ENCODE assay signal across 8 cellular contexts in the genomic region with DNA sequence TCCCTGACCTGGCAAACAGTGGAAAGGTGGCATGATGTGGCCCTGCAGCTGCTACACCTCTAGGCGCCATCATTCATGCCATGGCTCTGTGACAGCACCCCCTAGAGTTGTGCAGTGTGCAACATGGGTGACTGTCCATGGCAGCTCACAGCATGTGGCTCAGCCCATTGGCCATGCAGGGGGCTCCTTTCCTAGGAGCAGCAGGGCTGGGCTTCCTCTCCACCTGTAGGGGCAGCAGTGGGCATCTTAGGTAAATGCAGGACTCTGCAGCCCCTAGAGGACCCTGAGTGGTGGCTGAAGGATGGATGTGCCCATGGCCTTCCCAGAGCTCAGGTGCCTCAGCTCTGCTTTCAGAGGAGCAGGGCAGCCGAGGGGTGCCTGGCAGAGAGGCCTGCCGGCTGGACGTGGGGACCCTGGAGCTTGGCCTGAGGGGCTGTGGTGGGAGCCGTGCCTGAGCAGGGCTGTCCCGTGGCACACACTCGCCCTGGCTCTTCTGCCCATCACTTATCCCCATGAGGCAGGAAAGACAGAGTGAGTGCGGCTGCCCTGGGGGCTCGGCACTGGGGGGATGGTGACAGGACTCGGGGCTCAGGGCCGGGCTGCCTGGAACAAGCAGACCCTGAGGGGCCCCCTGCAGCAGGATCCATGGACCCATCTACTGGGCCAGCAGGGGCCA. TPM values are rescaled to one million over a fixed set of nuclear protein-coding genes. Genes with fewer than 3 reads are reported as not detected.
DNase-seq lines count a peak whose midpoint lies in the region; ATAC-seq and TF ChIP-seq lines count a peak whose summit lies in the region.

No MANE protein-coding gene starts in this region.

- TF ChIP-seq CTCF in MCF 10A (IDR thresholded peaks at IDR 0.05; ENCODE audit: unreplicated experiment): peak; percentile 21
- TF ChIP-seq CTCF in breast epithelium (IDR thresholded peaks at IDR 0.05): no peak
- TF ChIP-seq CTCF in fibroblast of villous mesenchyme (IDR thresholded peaks at IDR 0.05; ENCODE audit: insufficient read depth, low read depth, low read length): peak; percentile 48
- TF ChIP-seq CTCF in upper lobe of right lung (IDR thresholded peaks at IDR 0.05): peak; percentile 27
- TF ChIP-seq CTCF in dorsolateral prefrontal cortex (IDR thresholded peaks at IDR 0.05 in 54 of 56, conservative IDR thresholded peaks at IDR 0.05 in 2 of 56; ENCODE audit: low read depth in 1 of 56, partially characterized antibody in 56 of 56): peak in 5 of 56 donors; percentile 8 to 39 (median 19)

- ATAC-seq in upper lobe of right lung: no peak
- no peak for ATAC-seq in GM19455 (IDR thresholded peaks at IDR 0.05; ENCODE audit: unreplicated experiment)

- H3K36me3 ChIP-seq in breast epithelium: no peaks in the 10 kb centered on the region
- no peaks in the 10 kb centered on the region for H3K36me3 ChIP-seq in upper lobe of right lung

- H3K4me3 ChIP-seq in breast epithelium (no peak overlapping the region), fibroblast of villous mesenchyme (ENCODE audit: low read depth, low read length) (no peak overlapping the region), upper lobe of right lung (no peak overlapping the region), dorsolateral prefrontal cortex (no peak overlapping the region)

- no peak overlapping the region for H3K4me3 Mint-ChIP-seq in MCF 10A (ENCODE audit: unreplicated experiment)

- CTCF ChIA-PET in MCF 10A (lab: Yijun Ruan, JAX): interaction anchor here (0.5 to 1.6 kb wide), 5 partner anchors 8 to 359 kb away, joined by 3 to 5 read pairs (median 4); no protein-coding TSS in a partner anchor

- intact Hi-C loops in MCF 10A (cut with micrococcal nuclease): no loop called here
- intact Hi-C loops in breast epithelium (cut with DNase I; ENCODE audit: low total_unique reads): no loop called here
- intact Hi-C loops in upper lobe of right lung (cut with DNase I): no loop called here
- intact Hi-C loops in dorsolateral prefrontal cortex (cut with DNase I): no loop called here

- peaks cover 17% of the 10 kb centered on the region for H3K36me3 Mint-ChIP-seq in MCF 10A (ENCODE audit: insufficient read depth, unreplicated experiment)

- no peaks in the 10 kb centered on the region for H3K4me1 ChIP-seq in breast epithelium
- H3K4me1 ChIP-seq in upper lobe of right lung: peaks cover 18% of the 10 kb centered on the region

- BruUV-seq in MCF 10A (replicated peaks; lab: Mats Ljungman, UMichigan): no TSS peak

- H3K9me3 ChIP-seq in breast epithelium: no peaks in the 10 kb centered on the region
- no peaks in the 10 kb centered on the region for H3K9me3 ChIP-seq in upper lobe of right lung

- DNase-seq in MCF 10A (ENCODE audit: unreplicated experiment) (no peak), breast epithelium (ENCODE audit: low spot score in 2 of 2) (no peak), RPMI8226 (peak; percentile 53), fibroblast of villous mesenchyme (ENCODE audit: low read depth) (no peak), upper lobe of right lung (no peak), dorsolateral prefrontal cortex (no peak), OCI-M2 (lab: John Stamatoyannopoulos, UW; ENCODE audit: unreplicated experiment) (no peak)

- no peaks in the 10 kb centered on the region for H3K9me3 Mint-ChIP-seq in MCF 10A (ENCODE audit: unreplicated experiment)

- H3K27me3 ChIP-seq in breast epithelium: no peaks in the 10 kb centered on the region
- H3K27me3 ChIP-seq in upper lobe of right lung: no peaks in the 10 kb centered on the region
- H3K27me3 ChIP-seq in dorsolateral prefrontal cortex: no peaks in the 10 kb centered on the region

- no peak for TF ChIP-seq POLR2A in breast epithelium (IDR thresholded peaks at IDR 0.05)

- H3K27ac ChIP-seq in breast epithelium (no peak overlapping the region), upper lobe of right lung (no peak overlapping the region), dorsolateral prefrontal cortex (peak overlapping the region in 3 of 59 donors; percentile 2 to 36 (median 15))

- no peaks in the 10 kb centered on the region for H3K27me3 Mint-ChIP-seq in MCF 10A (ENCODE audit: insufficient read depth, unreplicated experiment)

- H3K27ac Mint-ChIP-seq in MCF 10A (ENCODE audit: low read depth, unreplicated experiment): no peak overlapping the region

- peaks cover 18% of the 10 kb centered on the region for H3K4me1 Mint-ChIP-seq in MCF 10A (ENCODE audit: insufficient read depth, unreplicated experiment)

- POLR2A ChIA-PET in MCF 10A (lab: Yijun Ruan, JAX): interaction anchor here (0.6 to 4.7 kb wide), 3 partner anchors 17 to 356 kb away, joined by 3 to 24 read pairs (median 4); partner anchors contain the start of gene SIVA1

RNA-seq across cellular contexts. Expression of gene ADSS1, which starts 7.4 kb away (rescaled TPM):
- 2.9 and 5.2 TPM in 2 replicates for total RNA-seq in MCF 10A (2022)
- total RNA-seq in breast epithelium: 10 to 100 TPM in 1 of 3 donors, 1 to 10 TPM in 2; 6.9 to 13.0 (median 7.3) TPM
- total RNA-seq in fibroblast of villous mesenchyme: 1.3 and 4.3 TPM in 2 replicates
- total RNA-seq in upper lobe of right lung: 5.5 TPM
- 10 to 100 TPM in 62 of 120 experiments, 1 to 10 TPM in 58; 4.2 to 28.9 (median 10.3) TPM for total RNA-seq in dorsolateral prefrontal cortex

RNA-seq across cellular contexts. Expression of gene SIVA1, which starts 21.6 kb away (rescaled TPM):
- 63.3 and 72.7 TPM in 2 replicates for total RNA-seq in MCF 10A (2022)
- total RNA-seq in breast epithelium: 100 to 1,000 TPM; 181 to 225 (median 223) TPM
- 67.8 and 73.8 TPM in 2 replicates for total RNA-seq in fibroblast of villous mesenchyme
- 66.1 TPM for total RNA-seq in upper lobe of right lung
- 10 to 100 TPM; 23.3 to 52.5 (median 36.1) TPM for total RNA-seq in dorsolateral prefrontal cortex

RNA-seq across cellular contexts. Expression of gene INF2, which starts 42.0 kb away (rescaled TPM):
- 91.6 and 102 TPM in 2 replicates for total RNA-seq in MCF 10A (2022)
- 10 to 100 TPM; 31.0 to 70.9 (median 51.5) TPM for total RNA-seq in breast epithelium
- total RNA-seq in fibroblast of villous mesenchyme: 47.0 and 68.7 TPM in 2 replicates
- 117 TPM for total RNA-seq in upper lobe of right lung
- 100 to 1,000 TPM in 97 of 120 experiments, 10 to 100 TPM in 23; 69.5 to 290 (median 127) TPM for total RNA-seq in dorsolateral prefrontal cortex

Comparison
In these comparisons a context has a peak if more than half of its experiments do, and no peak if none do; other contexts are left out.
1. CTCF ChIP-seq: peak in MCF 10A (single experiment), fibroblast of villous mesenchyme (single experiment) and upper lobe of right lung (single experiment); none in breast epithelium (0 of 3).